21 cellular contexts compared by ENCODE assay signal in the genomic region with DNA sequence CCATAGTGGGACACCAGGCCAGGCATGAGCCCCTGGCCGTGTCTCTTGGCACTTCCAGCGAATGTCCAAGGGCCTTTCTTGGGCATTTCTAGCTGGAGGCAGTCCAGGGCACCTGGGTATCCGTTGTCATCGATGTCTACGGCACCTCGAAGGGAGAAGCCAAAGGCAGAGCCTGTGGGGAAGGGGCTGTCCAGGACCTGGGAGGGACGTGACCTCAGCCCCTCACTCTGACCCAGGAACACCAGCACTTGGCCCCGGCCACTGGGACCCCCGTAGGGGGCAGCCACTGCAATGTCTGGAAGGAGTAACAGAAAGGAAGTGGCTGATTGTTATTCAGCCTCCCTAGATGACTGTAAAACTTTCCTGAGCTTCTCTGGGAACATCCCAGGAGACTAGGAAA. TPM values are rescaled to one million over a fixed set of nuclear protein-coding genes. Genes with fewer than 3 reads are reported as not detected.
DNase-seq lines count a peak whose midpoint lies in the region; ATAC-seq, FAIRE-seq and TF ChIP-seq lines count a peak whose summit lies in the region.
"Had no signal": no experiment of that assay in that cellular context is flagged by ENCODE, and none has a peak within 500 bp of the region (broad histone marks: within the 10 kb centered on the region; RNA-seq: fewer than 3 reads in every experiment).

No MANE protein-coding gene starts in this region.

- peak; percentile 58 for DNase-seq in H7
- no peak for DNase-seq in bronchial epithelial cell (ENCODE audit: low read depth)
- DNase-seq in kidney = peak; percentile 54
- no peak for DNase-seq in upper lobe of left lung
- no peak for DNase-seq in nucleus accumbens (lab: John Stamatoyannopoulos, UW)
- no peak for DNase-seq in NCI-H146 (lab: John Stamatoyannopoulos, UW)
- no peak for DNase-seq in NCI-H1436 treated with DMSO at 0.1 percent for 48 hours (lab: John Stamatoyannopoulos, UW)
- DNase-seq: Caco-2; CD4-positive, CD25-positive, alpha-beta regulatory T cell; CD8-positive, alpha-beta T cell; DMS153; DND-41; GOT3; HFFc6 had no signal

- FAIRE-seq in bronchial epithelial cell (lab: Jason Lieb, UNC) (peak; percentile 7), kidney (lab: Jason Lieb, UNC) (no peak)
- FAIRE-seq: A204.1, G401.6, GM12892, GM19239 had no signal

- no peak overlapping the region for H3K9ac ChIP-seq in kidney (ENCODE audit: low read length in 2 of 2)
- H3K9ac ChIP-seq: BLaER1 had no signal

- no peak overlapping the region for H3K27ac ChIP-seq in kidney (ENCODE audit: low read depth in 2 of 2, low read length in 2 of 2)
- no peak overlapping the region for H3K27ac ChIP-seq in upper lobe of left lung
- H3K27ac ChIP-seq: BLaER1, C4-2B had no signal

- intact Hi-C loops in kidney (cut with DNase I) = no loop called here

- no peak for ATAC-seq in upper lobe of left lung (ENCODE audit: low FRiP score in 2 of 2)
- ATAC-seq: CD8-positive, alpha-beta T cell had no signal

- no peak overlapping the region for H3K4me3 ChIP-seq in H7 (ENCODE audit: insufficient read depth, low read depth, low read length)
- H3K4me3 ChIP-seq in bronchial epithelial cell (ENCODE audit: low read depth, low read length) = no peak overlapping the region
- no peak overlapping the region for H3K4me3 ChIP-seq in kidney (ENCODE audit: low read length in 2 of 2)
- H3K4me3 ChIP-seq in upper lobe of left lung = no peak overlapping the region
- H3K4me3 ChIP-seq: BLaER1, HAP-1 had no signal

- H3K27me3 ChIP-seq in H7 (ENCODE audit: control insufficient read depth, insufficient read depth, low read length) (peaks cover 26% of the 10 kb centered on the region), bronchial epithelial cell (ENCODE audit: control insufficient read depth, insufficient read depth, low read length) (peaks cover 8% of the 10 kb centered on the region), upper lobe of left lung (peaks cover 0 to 5% (median 2%) of the 10 kb centered on the region in 4 donors)
- H3K27me3 ChIP-seq: BLaER1 had no signal

- WGBS in upper lobe of left lung, 2 donors = 76 to 77% methylated on average over 8 to 9 of the region's 9 CpGs

- peaks cover 0 to 7% of the 10 kb centered on the region in 2 donors for H3K4me1 ChIP-seq in kidney (ENCODE audit: control insufficient read depth in 1 of 2, insufficient read depth in 1 of 2, low read depth in 1 of 2, low read length in 2 of 2)
- H3K4me1 ChIP-seq in upper lobe of left lung = peaks cover 11 to 24% (median 13%) of the 10 kb centered on the region in 4 donors
- H3K4me1 ChIP-seq: Caco-2 had no signal

- TF ChIP-seq EP300 in upper lobe of left lung (IDR thresholded peaks at IDR 0.05) = no peak

- H3K9me3 ChIP-seq in kidney (ENCODE audit: control insufficient read depth in 1 of 2, low read length in 2 of 2) (no peaks in the 10 kb centered on the region), upper lobe of left lung (no peaks in the 10 kb centered on the region)
- H3K9me3 ChIP-seq: BLaER1, Caco-2, HAP-1 had no signal

- no peak for TF ChIP-seq POLR2A in upper lobe of left lung (IDR thresholded peaks at IDR 0.05)

- H3K36me3 ChIP-seq in H7 (replicated peaks; ENCODE audit: control insufficient read depth, insufficient read depth, low read length) (no peaks in the 10 kb centered on the region), bronchial epithelial cell (ENCODE audit: control insufficient read depth, insufficient read depth, low read length) (no peaks in the 10 kb centered on the region), kidney (ENCODE audit: control insufficient read depth in 1 of 2, insufficient read depth in 2 of 2, low read length in 2 of 2) (no peaks in the 10 kb centered on the region), upper lobe of left lung (no peaks in the 10 kb centered on the region)
- H3K36me3 ChIP-seq: BLaER1, HAP-1 had no signal

- TF ChIP-seq CTCF in bronchial epithelial cell (IDR thresholded peaks at IDR 0.05; ENCODE audit: insufficient read depth, low read length, severe bottlenecking) = no peak
- no peak for TF ChIP-seq CTCF in kidney (IDR thresholded peaks at IDR 0.05; ENCODE audit: borderline replicate concordance, extremely low read depth, insufficient read depth)
- TF ChIP-seq CTCF in upper lobe of left lung (IDR thresholded peaks at IDR 0.05) = no peak

RNA-seq across cellular contexts. Expression of gene ITGA2B, which starts 8.7 kb away (rescaled TPM):
- 6.2 and 11.4 TPM in 2 replicates for total RNA-seq in H7 (2014; rRNA removed; shearing (Covaris generic))
- total RNA-seq in bronchial epithelial cell = under 0.01 TPM in 1 of 2 replicates, not detected in the other
- total RNA-seq in kidney = 1.7 TPM
- 0.67 TPM for polyA plus RNA-seq in kidney (ENCODE audit: insufficient read depth, low read depth, low replicate concordance)
- total RNA-seq in upper lobe of left lung = 10 to 100 TPM in 3 of 6 donors, 1 to 10 TPM in 3; 3.0 to 18.1 (median 7.5) TPM
- polyA plus RNA-seq: CD4-positive, CD25-positive, alpha-beta regulatory T cell had no signal

RNA-seq across cellular contexts. Expression of gene FAM171A2, which starts 17.1 kb away (rescaled TPM):
- 23.7 and 24.1 TPM in 2 replicates for total RNA-seq in H7 (2014; rRNA removed; shearing (Covaris generic))
- total RNA-seq in bronchial epithelial cell = 0.53 and 0.90 TPM in 2 replicates
- total RNA-seq in kidney = 0.94 TPM
- 1.6 TPM for polyA plus RNA-seq in kidney (ENCODE audit: insufficient read depth, low read depth, low replicate concordance)
- 1 to 10 TPM in 2 of 6 donors, under 1 TPM in 3, not detected in 1; 0.61 to 4.6 (median 0.98) TPM for total RNA-seq in upper lobe of left lung

RNA-seq across cellular contexts. Expression of gene GRN, which starts 35.7 kb away (rescaled TPM):
- total RNA-seq in H7 (2014; rRNA removed; shearing (Covaris generic)) = 122 and 161 TPM in 2 replicates
- 200 and 513 TPM in 2 replicates for total RNA-seq in bronchial epithelial cell
- 353 TPM for total RNA-seq in kidney
- 235 TPM for polyA plus RNA-seq in kidney (ENCODE audit: insufficient read depth, low read depth, low replicate concordance)
- total RNA-seq in upper lobe of left lung = 1,000 to 10,000 TPM in 4 of 6 donors, 100 to 1,000 TPM in 2; 439 to 1,887 (median 1,220) TPM

RNA-seq across cellular contexts. Expression of gene SLC25A39, which starts 56.1 kb away (rescaled TPM):
- 281 and 295 TPM in 2 replicates for total RNA-seq in H7 (2014; rRNA removed; shearing (Covaris generic))
- total RNA-seq in bronchial epithelial cell = 83.7 and 113 TPM in 2 replicates
- total RNA-seq in kidney = 107 TPM
- polyA plus RNA-seq in kidney (ENCODE audit: insufficient read depth, low read depth, low replicate concordance) = 389 TPM
- 100 to 1,000 TPM in 3 of 6 donors, 10 to 100 TPM in 3; 56.8 to 144 (median 98.6) TPM for total RNA-seq in upper lobe of left lung

Comparison
In these comparisons a context has a peak if more than half of its experiments do, and no peak if none do; other contexts are left out.
1. DNase-seq: peak in H7 (single experiment) and kidney (single experiment); none in bronchial epithelial cell (single experiment), upper lobe of left lung (0 of 2), nucleus accumbens (0 of 56), NCI-H146 (single experiment) and NCI-H1436 treated with DMSO at 0.1 percent for 48 hours (single experiment).